ENCODE assay signal across 10 cellular contexts in genomic region chr4:118989098-118990080, GRCh38.
DNase-seq lines count a peak whose midpoint lies in the region; ATAC-seq and TF ChIP-seq lines count a peak whose summit lies in the region.
"Had no signal": no experiment of that assay in that cellular context is flagged by ENCODE, and none has a peak within 500 bp of the region (broad histone marks: within the 10 kb centered on the region; RNA-seq: fewer than 3 reads in every experiment).

No MANE protein-coding gene starts in this region.

- H3K27me3 Mint-ChIP-seq in activated CD4-positive, alpha-beta memory T cell treated with anti-CD3 and anti-CD28 coated beads, Interleukin-2, amount 10 ng/mL, durations not matched to agents 7 days and 5 days, result peaks cover 3% of the 10 kb centered on the region
- H3K27me3 Mint-ChIP-seq in type B pancreatic cell, result no peaks in the 10 kb centered on the region

- H3K9me3 Mint-ChIP-seq in activated CD4-positive, alpha-beta memory T cell treated with anti-CD3 and anti-CD28 coated beads, Interleukin-2, amount 10 ng/mL, durations not matched to agents 7 days and 5 days, result no peaks in the 10 kb centered on the region
- H3K9me3 Mint-ChIP-seq in type B pancreatic cell, result no peaks in the 10 kb centered on the region

- ATAC-seq in stimulated activated naive CD8-positive, alpha-beta T cell treated with anti-CD3 and anti-CD28 coated beads, Interleukin-15, Interleukin-2, amounts not matched to agents 100 U/mL and 50 U/mL, for 24 hours, result no peak

- CTCF ChIA-PET in activated CD4-positive, alpha-beta memory T cell treated with anti-CD3 and anti-CD28 coated beads, Interleukin-2, amount 10 ng/mL, durations not matched to agents 7 days and 5 days (lab: Charles Lee), result no interaction called here

- DNase-seq in Daoy (ENCODE audit: low read depth), result peak; percentile 47
- peak; percentile 70 for DNase-seq in T1000 (lab: John Stamatoyannopoulos, UW)
- peak; percentile 100 for DNase-seq in foreskin melanocyte
- DNase-seq in skeletal muscle cell (ENCODE audit: low read depth), result peak; percentile 76
- no peak for DNase-seq in stimulated activated naive CD8-positive, alpha-beta T cell treated with anti-CD3 and anti-CD28 coated beads, Interleukin-15, Interleukin-2, amounts not matched to agents 100 U/mL and 50 U/mL, for 24 hours
- DNase-seq in activated CD4-positive, alpha-beta memory T cell treated with anti-CD3 and anti-CD28 coated beads, Interleukin-2, amount 10 ng/mL, durations not matched to agents 7 days and 5 days, result no peak
- no peak for DNase-seq in germinal center (ENCODE audit: low spot score)
- DNase-seq in type B pancreatic cell (ENCODE audit: extremely low spot score, unreplicated experiment), result no peak
- DNase-seq: DMS79, substantia nigra had no signal

- no peak overlapping the region for H3K4me3 ChIP-seq in skeletal muscle cell (ENCODE audit: low read depth, low read length)

- no peak for TF ChIP-seq CTCF in type B pancreatic cell (conservative IDR thresholded peaks at IDR 0.05)

- no peaks in the 10 kb centered on the region for H3K36me3 Mint-ChIP-seq in activated CD4-positive, alpha-beta memory T cell treated with anti-CD3 and anti-CD28 coated beads, Interleukin-2, amount 10 ng/mL, durations not matched to agents 7 days and 5 days (ENCODE audit: low read depth)
- H3K36me3 Mint-ChIP-seq in type B pancreatic cell, result no peaks in the 10 kb centered on the region

- H3K27ac Mint-ChIP-seq in activated CD4-positive, alpha-beta memory T cell treated with anti-CD3 and anti-CD28 coated beads, Interleukin-2, amount 10 ng/mL, durations not matched to agents 7 days and 5 days, result no peak overlapping the region
- H3K27ac Mint-ChIP-seq in type B pancreatic cell, result no peak overlapping the region

- no peaks in the 10 kb centered on the region for H3K4me1 Mint-ChIP-seq in activated CD4-positive, alpha-beta memory T cell treated with anti-CD3 and anti-CD28 coated beads, Interleukin-2, amount 10 ng/mL, durations not matched to agents 7 days and 5 days
- H3K4me1 Mint-ChIP-seq in type B pancreatic cell (ENCODE audit: unreplicated experiment), result peaks cover 3% of the 10 kb centered on the region

- no peak overlapping the region for H3K4me3 Mint-ChIP-seq in activated CD4-positive, alpha-beta memory T cell treated with anti-CD3 and anti-CD28 coated beads, Interleukin-2, amount 10 ng/mL, durations not matched to agents 7 days and 5 days
- no peak overlapping the region for H3K4me3 Mint-ChIP-seq in type B pancreatic cell

- POLR2A ChIA-PET in activated CD4-positive, alpha-beta memory T cell treated with anti-CD3 and anti-CD28 coated beads, Interleukin-2, amount 10 ng/mL, durations not matched to agents 7 days and 5 days (lab: Charles Lee), result no interaction called here

Comparison
In these comparisons a context has a peak if more than half of its experiments do, and no peak if none do; other contexts are left out.
1. DNase-seq: peak in Daoy (single experiment), T1000 (single experiment), foreskin melanocyte (single experiment) and skeletal muscle cell (single experiment); none in stimulated activated naive CD8-positive, alpha-beta T cell treated with anti-CD3 and anti-CD28 coated beads, Interleukin-15, Interleukin-2, amounts not matched to agents 100 U/mL and 50 U/mL, for 24 hours (single experiment), activated CD4-positive, alpha-beta memory T cell treated with anti-CD3 and anti-CD28 coated beads, Interleukin-2, amount 10 ng/mL, durations not matched to agents 7 days and 5 days (single experiment), germinal center (single experiment) and type B pancreatic cell (single experiment).